ENCODE assay signal across 25 cellular contexts in the genomic region with DNA sequence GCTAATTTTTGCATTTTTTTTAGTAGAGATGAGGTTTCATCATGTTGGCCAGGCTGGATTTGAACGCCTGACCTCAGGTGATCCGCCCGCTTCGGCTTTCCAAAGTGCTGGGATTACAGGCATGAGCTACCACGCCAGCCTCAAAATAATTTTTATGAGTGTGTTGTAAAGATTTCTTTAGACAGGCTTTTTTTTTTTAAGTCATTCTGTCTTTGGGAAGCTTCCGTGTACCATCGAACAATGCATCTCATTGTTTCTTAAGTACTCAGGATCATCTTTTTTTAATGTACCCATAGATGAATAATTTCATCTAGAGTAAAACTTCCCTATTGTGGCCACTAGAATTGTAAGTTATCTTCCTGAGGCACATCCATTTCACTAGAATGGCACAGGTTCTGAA. TPM values are rescaled to one million over a fixed set of nuclear protein-coding genes. Genes with fewer than 3 reads are reported as not detected.
A peak's percentile ranks its signal among the peaks of the same experiment; 100 is the strongest.
DNase-seq lines count a peak whose midpoint lies in the region; ATAC-seq, FAIRE-seq and TF ChIP-seq lines count a peak whose summit lies in the region.
"Had no signal": no experiment of that assay in that cellular context is flagged by ENCODE, and none has a peak within 500 bp of the region (broad histone marks: within the 10 kb centered on the region; RNA-seq: fewer than 3 reads in every experiment).

No MANE protein-coding gene starts in this region.

- H3K9ac ChIP-seq in astrocyte (ENCODE audit: low read length), result no peak overlapping the region
- no peak overlapping the region for H3K9ac ChIP-seq in HepG2 (ENCODE audit: insufficient read depth, low read depth, low read length)

- peaks cover 36% of the 10 kb centered on the region for H3K4me1 Mint-ChIP-seq in astrocyte (ENCODE audit: low read depth, unreplicated experiment)

- no TSS peak for BruUV-seq in HepG2 (replicated peaks; lab: Mats Ljungman, UMichigan)

- H3K4me1 ChIP-seq in astrocyte (ENCODE audit: insufficient read depth, low read length) (no peaks in the 10 kb centered on the region), HepG2 (ENCODE audit: insufficient read depth, low read length) (peaks cover 10% of the 10 kb centered on the region)
- H3K4me1 ChIP-seq: Peyer's patch had no signal

- POLR2A ChIA-PET in HepG2 (lab: Yijun Ruan, JAX), result no interaction called here

- no peak overlapping the region for H3K4me2 ChIP-seq in astrocyte (ENCODE audit: low read length)
- H3K4me2 ChIP-seq in HepG2 (ENCODE audit: low read depth, low read length), result no peak overlapping the region

- TF ChIP-seq EP300 in HepG2 (IDR thresholded peaks at IDR 0.05; ENCODE audit: low read depth in 2 of 2, low read length in 2 of 2), result no peak
- TF ChIP-seq EP300 in HepG2 (CRISPR knock-in tag; IDR thresholded peaks at IDR 0.05; ENCODE audit: borderline replicate concordance), result no peak

- no peak overlapping the region for H3K4me3 ChIP-seq in astrocyte (ENCODE audit: insufficient read depth, low read depth, low read length)
- H3K4me3 ChIP-seq in HepG2 (replicated peaks in 1 of 3; ENCODE audit: insufficient read depth in 1 of 3, low read depth in 2 of 3, low read length in 3 of 3), result no peak overlapping the region
- H3K4me3 ChIP-seq: BLaER1 treated with 17β-estradiol and CSF1 and Interleukin-3, amounts not matched to agents 10 nM and 100 nM; MG63; Peyer's patch; SJSA1 had no signal

- H2AFZ ChIP-seq in astrocyte (ENCODE audit: low read depth, low read length) (no peak overlapping the region), HepG2 (ENCODE audit: low read length) (no peak overlapping the region)

- peaks cover 5% of the 10 kb centered on the region for H3K36me3 ChIP-seq in astrocyte (ENCODE audit: insufficient read depth, low read length)
- peaks cover 3 to 5% of the 10 kb centered on the region in 2 experiments for H3K36me3 ChIP-seq in HepG2 (replicated peaks in 1 of 2; ENCODE audit: control insufficient read depth in 1 of 2, insufficient read depth in 2 of 2, low read length in 2 of 2)

- H4K20me1 ChIP-seq in astrocyte (ENCODE audit: insufficient read depth, low read length) (peaks cover 26% of the 10 kb centered on the region), HepG2 (ENCODE audit: insufficient read depth, low read length) (peaks cover 14% of the 10 kb centered on the region)

- no peak for FAIRE-seq in astrocyte (lab: Jason Lieb, UNC)
- FAIRE-seq in HepG2 (lab: Jason Lieb, UNC), result no peak
- FAIRE-seq: GM19239, H1 had no signal

- H3K27ac Mint-ChIP-seq in astrocyte (ENCODE audit: unreplicated experiment), result peak overlapping the region; percentile 66
- H3K27ac Mint-ChIP-seq: CD8-positive, alpha-beta T cell had no signal

- ATAC-seq in left colon, result peak; percentile 64
- no peak for ATAC-seq in sciatic nerve
- no peak for ATAC-seq in HG02678 (IDR thresholded peaks at IDR 0.05; ENCODE audit: unreplicated experiment)
- no peak for ATAC-seq in HepG2
- ATAC-seq: HCT116 had no signal

- no peaks in the 10 kb centered on the region for H3K27me3 ChIP-seq in astrocyte (ENCODE audit: insufficient read depth, low read length)
- no peaks in the 10 kb centered on the region for H3K27me3 ChIP-seq in HepG2 (ENCODE audit: control insufficient read depth in 1 of 2, insufficient read depth in 2 of 2, low read length in 2 of 2)
- H3K27me3 ChIP-seq: BLaER1 treated with 17β-estradiol and CSF1 and Interleukin-3, amounts not matched to agents 10 nM and 100 nM; MG63; Peyer's patch; SJSA1 had no signal

- CTCF ChIA-PET in HepG2 (lab: Yijun Ruan, JAX; ENCODE audit: low intra/inter-chr PET ratio, low total read pairs), result interaction anchor here (2.2 kb wide), 1 partner anchor 146 kb away, joined by 15 read pairs; no protein-coding TSS in a partner anchor

- no peaks in the 10 kb centered on the region for H3K27me3 Mint-ChIP-seq in astrocyte (ENCODE audit: low read depth, unreplicated experiment)

- no peaks in the 10 kb centered on the region for H3K9me3 Mint-ChIP-seq in astrocyte (ENCODE audit: unreplicated experiment)
- H3K9me3 Mint-ChIP-seq: CD8-positive, alpha-beta T cell had no signal

- no peak overlapping the region for H3K27ac ChIP-seq in astrocyte (ENCODE audit: low read depth, low read length)
- H3K27ac ChIP-seq in HepG2 (ENCODE audit: extremely low read length, insufficient read depth, low read length), result no peak overlapping the region
- H3K27ac ChIP-seq: SJSA1 had no signal

- H3K36me3 Mint-ChIP-seq in astrocyte (ENCODE audit: low read depth, unreplicated experiment), result peaks cover 7% of the 10 kb centered on the region

- TF ChIP-seq RAD21 in HepG2 (CRISPR knock-in tag; IDR thresholded peaks at IDR 0.05), result no peak

- H3K9me3 ChIP-seq in astrocyte (ENCODE audit: insufficient read depth, low read depth, low read length) (no peaks in the 10 kb centered on the region), HepG2 (ENCODE audit: low read length) (no peaks in the 10 kb centered on the region)
- H3K9me3 ChIP-seq: BLaER1 treated with 17β-estradiol and CSF1 and Interleukin-3, amounts not matched to agents 10 nM and 100 nM; MG63; Peyer's patch; SJSA1 had no signal

- no peak overlapping the region for H3K4me3 Mint-ChIP-seq in astrocyte (ENCODE audit: unreplicated experiment)
- H3K4me3 Mint-ChIP-seq: CD8-positive, alpha-beta T cell had no signal

- WGBS in HepG2 (ENCODE audit: low lambda C conversion rate), result 57% methylated on average over 7 of the region's 7 CpGs

- no peak for TF ChIP-seq CTCF in astrocyte (IDR thresholded peaks at IDR 0.05; ENCODE audit: insufficient read depth, low read depth, low read length)
- TF ChIP-seq CTCF in HepG2 (CRISPR knock-in tag; IDR thresholded peaks at IDR 0.05), result no peak

- no peak for TF ChIP-seq POLR2A in HepG2 (IDR thresholded peaks at IDR 0.05; ENCODE audit: insufficient read depth in 1 of 2, low read depth in 2 of 2, low read length in 2 of 2)

- no peaks in the 10 kb centered on the region for H3K79me2 ChIP-seq in astrocyte (ENCODE audit: insufficient read depth, low read length)
- no peaks in the 10 kb centered on the region for H3K79me2 ChIP-seq in HepG2 (ENCODE audit: insufficient read depth, low read length)

- intact Hi-C loops in left colon (cut with DNase I, micrococcal nuclease) (no loop called here), sciatic nerve (cut with DNase I) (no loop called here), HepG2 (cut with micrococcal nuclease; ENCODE audit: unreplicated experiment) (loop anchor here (2.0 kb wide), 1 partner anchor 145 kb away; no protein-coding TSS in a partner anchor)

- in situ Hi-C loops in HepG2 (cut with HindIII; ENCODE audit: extremely low pct_ligation_motif_present, low pct_unique_long_range_greater_than_20kb), result no loop called here

- DNase-seq in NCI-H82 (lab: John Stamatoyannopoulos, UW) (peak; percentile 38), NCI-H82 treated with DMSO at 0.1 percent for 48 hours (lab: John Stamatoyannopoulos, UW; ENCODE audit: unreplicated experiment) (no peak), astrocyte (ENCODE audit: low read depth) (no peak), left colon (no peak), sciatic nerve (ENCODE audit: low spot score) (peak; percentile 18), iPS-NIHi7 (ENCODE audit: extremely low spot score) (no peak), HepG2 (ENCODE audit: low spot score) (no peak)
- DNase-seq: 8988T; Calu3; CD8-positive, alpha-beta T cell; DMS153; Kasumi-1; MG63; NCI-H1417; NCI-H187; NCI-H510A; NCI-H774; Peyer's patch had no signal

TF ChIP-seq in HepG2, 621 proteins besides CTCF, POLR2A, EP300 and RAD21:
- no peak for TF ChIP-seq BRD4 (CRISPR knock-in tag; IDR thresholded peaks at IDR 0.05)
- TF ChIP-seq ETV6 (CRISPR knock-in tag; conservative IDR thresholded peaks at IDR 0.05), result no peak
- TF ChIP-seq CHCHD3 (CRISPR knock-in tag; IDR thresholded peaks at IDR 0.05), result no peak
- TF ChIP-seq SNAPC2 (CRISPR knock-in tag; IDR thresholded peaks at IDR 0.05), result no peak
- TF ChIP-seq ZNF496 (CRISPR knock-in tag; IDR thresholded peaks at IDR 0.05; ENCODE audit: insufficient replicate concordance), result no peak
- TF ChIP-seq ZFP82 (CRISPR knock-in tag; IDR thresholded peaks at IDR 0.05; ENCODE audit: borderline replicate concordance), result no peak
- TF ChIP-seq ZNF615 (CRISPR knock-in tag; IDR thresholded peaks at IDR 0.05; ENCODE audit: borderline replicate concordance), result no peak
- TF ChIP-seq CC2D1A (CRISPR knock-in tag; IDR thresholded peaks at IDR 0.05), result no peak
- no peak for TF ChIP-seq HNRNPUL1 (IDR thresholded peaks at IDR 0.05; ENCODE audit: low read depth, low read length)

RNA-seq across cellular contexts. Expression of a gene that starts 19.6 kb away (rescaled TPM):
- total RNA-seq in astrocyte (113 and 135 TPM in 2 replicates), left colon (10 to 100 TPM in 1 of 2 donors, 1 to 10 TPM in 1; 6.5 to 18.0 TPM), sciatic nerve (84.9 TPM), HepG2 (2016; rRNA removed; fragmentation: Illumina TruSeq; extraction: Trizol) (0.18 and 0.49 TPM in 2 replicates)
- total RNA-seq in HepG2 (2016; cell fraction: cytosol; rRNA removed; fragmentation: Illumina TruSeq; extraction: Trizol; ENCODE audit: low read depth), result 0.10 and 0.26 TPM in 2 replicates
- total RNA-seq in HepG2 (2016; cell fraction: insoluble cytoplasmic fraction; rRNA removed; fragmentation: Illumina TruSeq; extraction: Trizol), result 0.25 and 0.61 TPM in 2 replicates
- 0.24 and 0.40 TPM in 2 replicates for total RNA-seq in HepG2 (2016; cell fraction: membrane; rRNA removed; fragmentation: Illumina TruSeq; extraction: Trizol)
- total RNA-seq in HepG2 (2016; cell fraction: nucleus; rRNA removed; fragmentation: Illumina TruSeq; extraction: Trizol), result 0.47 and 0.78 TPM in 2 replicates
- polyA plus RNA-seq in HepG2 (2011; rRNA removed), result 0.84 and 0.85 TPM in 2 replicates
- polyA plus RNA-seq in HepG2 (2011; cell fraction: cytosol; rRNA removed), result 0.64 and 0.74 TPM in 2 replicates
- 1.3 and 1.4 TPM in 2 replicates for polyA plus RNA-seq in HepG2 (2011; cell fraction: nucleus; rRNA removed)
- polyA plus RNA-seq in HepG2 (2012), result 0.98 and 2.3 TPM in 2 replicates
- polyA plus RNA-seq in HepG2 (2016; cell fraction: cytosol; fragmentation: Illumina TruSeq; extraction: Trizol; ENCODE audit: low read depth), result 0.11 and 0.24 TPM in 2 replicates
- polyA plus RNA-seq in HepG2 (2016; cell fraction: insoluble cytoplasmic fraction; fragmentation: Illumina TruSeq; extraction: Trizol; ENCODE audit: low read depth), result 0.69 and 0.96 TPM in 2 replicates
- polyA plus RNA-seq in HepG2 (2016; cell fraction: membrane; fragmentation: Illumina TruSeq; extraction: Trizol; ENCODE audit: low read depth), result 0.35 and 0.79 TPM in 2 replicates
- 1.5 and 1.7 TPM in 2 replicates for polyA plus RNA-seq in HepG2 (2016; cell fraction: nucleus; fragmentation: Illumina TruSeq; extraction: Trizol; ENCODE audit: insufficient read depth, low read depth)
- polyA minus RNA-seq in HepG2 (2011; rRNA and poly(A)+ RNA removed; ENCODE audit: low replicate concordance), result 1.8 and 6.1 TPM in 2 replicates
- 0.89 and 2.0 TPM in 2 replicates for polyA minus RNA-seq in HepG2 (2011; cell fraction: cytosol; rRNA and poly(A)+ RNA removed)
- polyA minus RNA-seq in HepG2 (2011; cell fraction: nucleus; rRNA and poly(A)+ RNA removed), result 0.37 and 0.77 TPM in 2 replicates
- total RNA-seq: CD8-positive, alpha-beta T cell; OCI-LY7 had no signal

Comparison
In these comparisons a context has a peak if more than half of its experiments do, and no peak if none do; other contexts are left out.
1. DNase-seq: peak in NCI-H82 (single experiment) and sciatic nerve (single experiment); none in NCI-H82 treated with DMSO at 0.1 percent for 48 hours (single experiment), astrocyte (single experiment), left colon (0 of 2), iPS-NIHi7 (single experiment) and HepG2 (single experiment).